Comparison of ENCODE assay signal across 13 cellular contexts in genomic region chr5:150044334-150044681, GRCh38. TPM values are rescaled to one million over a fixed set of nuclear protein-coding genes. Genes with fewer than 3 reads are reported as not detected.
DNase-seq lines count a peak whose midpoint lies in the region; ATAC-seq and TF ChIP-seq lines count a peak whose summit lies in the region.
"Had no signal": no experiment of that assay in that cellular context is flagged by ENCODE, and none has a peak within 500 bp of the region (broad histone marks: within the 10 kb centered on the region; RNA-seq: fewer than 3 reads in every experiment).

No MANE protein-coding gene starts in this region.

- DNase-seq in CD4-positive, CD25-positive, alpha-beta regulatory T cell, result no peak
- peak; percentile 36 for DNase-seq in MG63
- DNase-seq in mucosa of descending colon, result peak in 1 of 3 donors; percentile 25
- no peak for DNase-seq in H4 (ENCODE audit: low spot score)
- DNase-seq in NCI-H446 (lab: John Stamatoyannopoulos, UW), result no peak
- no peak for DNase-seq in HEK293T (ENCODE audit: extremely low spot score)
- DNase-seq: activated naive CD4-positive, alpha-beta T cell treated with anti-CD3 and anti-CD28 coated beads for 36 hours; midbrain; NCI-H2107; WERI-Rb-1 had no signal

- intact Hi-C loops in dendritic cell treated with granulocyte-macrophage colony-stimulating factor and Interleukin-4, amounts not matched to agents 40 ng/mL and 50 ng/mL, for 4 days (cut with micrococcal nuclease), result no loop called here
- intact Hi-C loops in mucosa of descending colon (cut with DNase I, micrococcal nuclease), result no loop called here

- H3K4me1 ChIP-seq in CD4-positive, CD25-positive, alpha-beta regulatory T cell (ENCODE audit: control insufficient read depth, insufficient read depth, low read length, poor library complexity, severe bottlenecking), result peaks cover 3% of the 10 kb centered on the region
- peaks cover 12% of the 10 kb centered on the region for H3K4me1 ChIP-seq in mucosa of descending colon (ENCODE audit: low read depth)

- no peaks in the 10 kb centered on the region for H3K27me3 Mint-ChIP-seq in CD4-positive, CD25-positive, alpha-beta regulatory T cell
- no peaks in the 10 kb centered on the region for H3K27me3 Mint-ChIP-seq in dendritic cell treated with granulocyte-macrophage colony-stimulating factor and Interleukin-4, amounts not matched to agents 40 ng/mL and 50 ng/mL, for 4 days

- no peak for ATAC-seq in CD4-positive, CD25-positive, alpha-beta regulatory T cell (ENCODE audit: low read depth in 2 of 2)
- ATAC-seq in mucosa of descending colon (peak; percentile 36), HG03442 (IDR thresholded peaks at IDR 0.05; ENCODE audit: unreplicated experiment) (no peak)
- ATAC-seq: gastroesophageal sphincter had no signal

- H3K4me3 ChIP-seq in CD4-positive, CD25-positive, alpha-beta regulatory T cell (ENCODE audit: low read depth, low read length), result no peak overlapping the region
- H3K4me3 ChIP-seq in MG63 (no peak overlapping the region), mucosa of descending colon (no peak overlapping the region)
- H3K4me3 ChIP-seq: gastroesophageal sphincter had no signal

- no peaks in the 10 kb centered on the region for H3K27me3 ChIP-seq in CD4-positive, CD25-positive, alpha-beta regulatory T cell (ENCODE audit: control insufficient read depth, insufficient read depth, low read length)
- H3K27me3 ChIP-seq in MG63, result no peaks in the 10 kb centered on the region
- H3K27me3 ChIP-seq: gastroesophageal sphincter had no signal

- H3K9me3 ChIP-seq in CD4-positive, CD25-positive, alpha-beta regulatory T cell (ENCODE audit: control insufficient read depth in 2 of 2, low read length in 2 of 2), result no peaks in the 10 kb centered on the region
- no peaks in the 10 kb centered on the region for H3K9me3 ChIP-seq in MG63
- no peaks in the 10 kb centered on the region for H3K9me3 ChIP-seq in mucosa of descending colon
- H3K9me3 ChIP-seq: gastroesophageal sphincter had no signal

- peak overlapping the region; percentile 2 to 82 (median 77) for H3K27ac Mint-ChIP-seq in CD4-positive, CD25-positive, alpha-beta regulatory T cell
- H3K27ac Mint-ChIP-seq in dendritic cell treated with granulocyte-macrophage colony-stimulating factor and Interleukin-4, amounts not matched to agents 40 ng/mL and 50 ng/mL, for 4 days, result peak overlapping the region; percentile 54

- peaks cover 0 to 26% (median 10%) of the 10 kb centered on the region in 4 donors for H3K4me1 Mint-ChIP-seq in CD4-positive, CD25-positive, alpha-beta regulatory T cell
- H3K4me1 Mint-ChIP-seq in dendritic cell treated with granulocyte-macrophage colony-stimulating factor and Interleukin-4, amounts not matched to agents 40 ng/mL and 50 ng/mL, for 4 days (ENCODE audit: low read depth), result peaks cover 54% of the 10 kb centered on the region

- no peak overlapping the region for H3K27ac ChIP-seq in CD4-positive, CD25-positive, alpha-beta regulatory T cell (ENCODE audit: insufficient read depth, low read length, poor library complexity, severe bottlenecking)
- H3K27ac ChIP-seq: gastroesophageal sphincter, WERI-Rb-1 had no signal

- H3K4me3 Mint-ChIP-seq in CD4-positive, CD25-positive, alpha-beta regulatory T cell, result no peak overlapping the region
- no peak overlapping the region for H3K4me3 Mint-ChIP-seq in dendritic cell treated with granulocyte-macrophage colony-stimulating factor and Interleukin-4, amounts not matched to agents 40 ng/mL and 50 ng/mL, for 4 days
- H3K4me3 Mint-ChIP-seq: activated naive CD4-positive, alpha-beta T cell treated with anti-CD3 and anti-CD28 coated beads for 36 hours had no signal

- peaks cover 91% of the 10 kb centered on the region for H3K36me3 ChIP-seq in CD4-positive, CD25-positive, alpha-beta regulatory T cell (ENCODE audit: control insufficient read depth, insufficient read depth, low read length)
- peaks cover 95% of the 10 kb centered on the region for H3K36me3 ChIP-seq in MG63
- peaks cover 17% of the 10 kb centered on the region for H3K36me3 ChIP-seq in mucosa of descending colon (ENCODE audit: low read depth)

- peaks cover 0 to 2% (median 0%) of the 10 kb centered on the region in 7 donors for H3K9me3 Mint-ChIP-seq in CD4-positive, CD25-positive, alpha-beta regulatory T cell
- no peaks in the 10 kb centered on the region for H3K9me3 Mint-ChIP-seq in dendritic cell treated with granulocyte-macrophage colony-stimulating factor and Interleukin-4, amounts not matched to agents 40 ng/mL and 50 ng/mL, for 4 days
- H3K9me3 Mint-ChIP-seq: activated naive CD4-positive, alpha-beta T cell treated with anti-CD3 and anti-CD28 coated beads for 36 hours had no signal

- CTCF ChIA-PET in HEK293T (lab: Yijun Ruan, JAX), result interaction anchor here (1.1 kb wide), 1 partner anchor 8 kb away, joined by 3 read pairs; no protein-coding TSS in a partner anchor

- no peak for TF ChIP-seq CTCF in mucosa of descending colon (IDR thresholded peaks at IDR 0.05)

- POLR2A ChIA-PET in HEK293T (lab: Yijun Ruan, JAX), result no interaction called here

- H3K36me3 Mint-ChIP-seq in CD4-positive, CD25-positive, alpha-beta regulatory T cell, result peaks cover 67% of the 10 kb centered on the region
- peaks cover 99% of the 10 kb centered on the region for H3K36me3 Mint-ChIP-seq in dendritic cell treated with granulocyte-macrophage colony-stimulating factor and Interleukin-4, amounts not matched to agents 40 ng/mL and 50 ng/mL, for 4 days (ENCODE audit: low read depth)

TF ChIP-seq in HEK293T, 16 proteins besides CTCF, POLR2A, EP300 and RAD21:
- TF ChIP-seq SP1 (IDR thresholded peaks at IDR 0.05), result no peak
- no peak for TF ChIP-seq FOXK2 (IDR thresholded peaks at IDR 0.05)
- TF ChIP-seq LEF1 (IDR thresholded peaks at IDR 0.05; ENCODE audit: borderline replicate concordance), result no peak
- no peak for TF ChIP-seq FOXM1 (IDR thresholded peaks at IDR 0.05; ENCODE audit: borderline replicate concordance)
- no peak for TF ChIP-seq FOXA1 (IDR thresholded peaks at IDR 0.05)
- no peak for TF ChIP-seq TARDBP (IDR thresholded peaks at IDR 0.05)
- TF ChIP-seq ARNT (IDR thresholded peaks at IDR 0.05), result no peak
- TF ChIP-seq SUZ12 (IDR thresholded peaks at IDR 0.05), result no peak
- no peak for TF ChIP-seq ZNF384 (IDR thresholded peaks at IDR 0.05)
- TF ChIP-seq NFRKB (IDR thresholded peaks at IDR 0.05), result no peak
- TF ChIP-seq BHLHE40 (IDR thresholded peaks at IDR 0.05; ENCODE audit: borderline replicate concordance), result no peak
- TF ChIP-seq CTBP1 (IDR thresholded peaks at IDR 0.05; ENCODE audit: borderline replicate concordance), result no peak
- TF ChIP-seq L3MBTL2 (conservative IDR thresholded peaks at IDR 0.05), result no peak
- TF ChIP-seq ELF4 (IDR thresholded peaks at IDR 0.05), result no peak
- TF ChIP-seq PKNOX1 (IDR thresholded peaks at IDR 0.05), result no peak
- no peak for TF ChIP-seq HDGF (IDR thresholded peaks at IDR 0.05; ENCODE audit: borderline replicate concordance)

RNA-seq across cellular contexts. Expression of gene CSF1R, which starts 42.0 kb away (rescaled TPM):
- not detected for total RNA-seq in CD4-positive, CD25-positive, alpha-beta regulatory T cell
- 1 to 10 TPM in 2 of 4 donors, under 1 TPM in 2; 0.60 to 1.2 (median 0.97) TPM for polyA plus RNA-seq in CD4-positive, CD25-positive, alpha-beta regulatory T cell
- 0.26 TPM in 1 of 2 replicates, not detected in the other for total RNA-seq in MG63 (2014; rRNA removed; shearing (Covaris generic); ENCODE audit: low replicate concordance)
- 10 to 100 TPM in 2 of 3 donors, 1 to 10 TPM in 1; 9.0 to 39.0 (median 20.4) TPM for total RNA-seq in mucosa of descending colon
- total RNA-seq in H4 (2014; rRNA removed; shearing (Covaris generic)), result 0.02 TPM in 1 of 2 replicates, not detected in the other

RNA-seq across cellular contexts. Expression of gene HMGXB3, which starts 43.8 kb away (rescaled TPM):
- total RNA-seq in CD4-positive, CD25-positive, alpha-beta regulatory T cell, result 51.5 TPM
- 10 to 100 TPM; 11.0 to 13.1 (median 12.5) TPM for polyA plus RNA-seq in CD4-positive, CD25-positive, alpha-beta regulatory T cell
- total RNA-seq in MG63 (2014; rRNA removed; shearing (Covaris generic); ENCODE audit: low replicate concordance), result 28.9 and 38.2 TPM in 2 replicates
- 10 to 100 TPM; 25.7 to 37.5 (median 31.2) TPM for total RNA-seq in mucosa of descending colon
- total RNA-seq in H4 (2014; rRNA removed; shearing (Covaris generic)), result 19.0 and 21.1 TPM in 2 replicates

RNA-seq across cellular contexts. Expression of gene TIGD6, which starts 43.9 kb away (rescaled TPM):
- total RNA-seq in CD4-positive, CD25-positive, alpha-beta regulatory T cell, result 2.8 TPM
- 1 to 10 TPM; 2.4 to 3.5 (median 3.0) TPM for polyA plus RNA-seq in CD4-positive, CD25-positive, alpha-beta regulatory T cell
- 4.9 and 6.6 TPM in 2 replicates for total RNA-seq in MG63 (2014; rRNA removed; shearing (Covaris generic); ENCODE audit: low replicate concordance)
- total RNA-seq in mucosa of descending colon, result 1 to 10 TPM; 3.0 to 4.3 (median 4.2) TPM
- 4.0 and 7.4 TPM in 2 replicates for total RNA-seq in H4 (2014; rRNA removed; shearing (Covaris generic))
